Comparison of ENCODE assay signal across 8 cellular contexts in genomic region chr10:11946652-11947051, GRCh38.
"Had no signal": no experiment of that assay in that cellular context is flagged by ENCODE, and none has a peak within 500 bp of the region (broad histone marks: within the 10 kb centered on the region; RNA-seq: fewer than 3 reads in every experiment).

No MANE protein-coding gene starts in this region.

- H3K4me3 ChIP-seq: GM23248, HAP-1 had no signal

- H3K9me3 ChIP-seq: HAP-1 had no signal

- FAIRE-seq: HTR-8/SVneo had no signal

- ATAC-seq: HCT116 had no signal

- H2AFZ ChIP-seq: GM23248 had no signal

- H3K27ac ChIP-seq: GM23248 had no signal

- H3K4me1 ChIP-seq: HAP-1 had no signal

- H3K9ac ChIP-seq: GM23248 had no signal

- DNase-seq: GM23248, GOT3, H7, IMR-90, KBM-7 had no signal
